ENCODE assay signal across 1 cellular context in genomic region chr12:93625295-93625645, GRCh38.
TF ChIP-seq lines count a peak whose summit lies in the region.

No MANE protein-coding gene starts in this region.

TF ChIP-seq in IMR-90, 13 proteins besides CTCF, POLR2A, EP300 and RAD21:
- TF ChIP-seq CEBPB (IDR thresholded peaks at IDR 0.05; ENCODE audit: low read depth, low read length) = peak; percentile 23; the same call in 1 of the 2 replicates
